Comparison of ENCODE assay signal across 1 cellular context in genomic region chr7:100478966-100479660, GRCh38.
A peak's percentile ranks its signal among the peaks of the same experiment; 100 is the strongest.
TF ChIP-seq lines count a peak whose summit lies in the region.

TSS of gene TSC22D4 (minus strand) at chr7:100479214. CDS start at chr7:100478038, 1,176 bp downstream.

TF ChIP-seq in HepG2, 621 proteins besides CTCF, POLR2A, EP300 and RAD21 (continued from another document and continues in another):
- TF ChIP-seq, protein P1, sequence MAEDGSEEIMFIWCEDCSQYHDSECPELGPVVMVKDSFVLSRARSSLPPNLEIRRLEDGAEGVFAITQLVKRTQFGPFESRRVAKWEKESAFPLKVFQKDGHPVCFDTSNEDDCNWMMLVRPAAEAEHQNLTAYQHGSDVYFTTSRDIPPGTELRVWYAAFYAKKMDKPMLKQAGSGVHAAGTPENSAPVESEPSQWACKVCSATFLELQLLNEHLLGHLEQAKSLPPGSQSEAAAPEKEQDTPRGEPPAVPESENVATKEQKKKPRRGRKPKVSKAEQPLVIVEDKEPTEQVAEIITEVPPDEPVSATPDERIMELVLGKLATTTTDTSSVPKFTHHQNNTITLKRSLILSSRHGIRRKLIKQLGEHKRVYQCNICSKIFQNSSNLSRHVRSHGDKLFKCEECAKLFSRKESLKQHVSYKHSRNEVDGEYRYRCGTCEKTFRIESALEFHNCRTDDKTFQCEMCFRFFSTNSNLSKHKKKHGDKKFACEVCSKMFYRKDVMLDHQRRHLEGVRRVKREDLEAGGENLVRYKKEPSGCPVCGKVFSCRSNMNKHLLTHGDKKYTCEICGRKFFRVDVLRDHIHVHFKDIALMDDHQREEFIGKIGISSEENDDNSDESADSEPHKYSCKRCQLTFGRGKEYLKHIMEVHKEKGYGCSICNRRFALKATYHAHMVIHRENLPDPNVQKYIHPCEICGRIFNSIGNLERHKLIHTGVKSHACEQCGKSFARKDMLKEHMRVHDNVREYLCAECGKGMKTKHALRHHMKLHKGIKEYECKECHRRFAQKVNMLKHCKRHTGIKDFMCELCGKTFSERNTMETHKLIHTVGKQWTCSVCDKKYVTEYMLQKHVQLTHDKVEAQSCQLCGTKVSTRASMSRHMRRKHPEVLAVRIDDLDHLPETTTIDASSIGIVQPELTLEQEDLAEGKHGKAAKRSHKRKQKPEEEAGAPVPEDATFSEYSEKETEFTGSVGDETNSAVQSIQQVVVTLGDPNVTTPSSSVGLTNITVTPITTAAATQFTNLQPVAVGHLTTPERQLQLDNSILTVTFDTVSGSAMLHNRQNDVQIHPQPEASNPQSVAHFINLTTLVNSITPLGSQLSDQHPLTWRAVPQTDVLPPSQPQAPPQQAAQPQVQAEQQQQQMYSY (CRISPR knock-in tag; IDR thresholded peaks at IDR 0.05) = no peak
- TF ChIP-seq MIER2 (CRISPR knock-in tag; IDR thresholded peaks at IDR 0.05) = no peak
- no peak for TF ChIP-seq ZNF576 (CRISPR knock-in tag; IDR thresholded peaks at IDR 0.05)
- TF ChIP-seq E2F5 (CRISPR knock-in tag; conservative IDR thresholded peaks at IDR 0.05) = no peak
- TF ChIP-seq WIZ (CRISPR knock-in tag; IDR thresholded peaks at IDR 0.05) = no peak
- TF ChIP-seq ZNF431 (CRISPR knock-in tag; IDR thresholded peaks at IDR 0.05; ENCODE audit: borderline replicate concordance, low read depth) = no peak
- no peak for TF ChIP-seq ZFP36L1 (CRISPR knock-in tag; IDR thresholded peaks at IDR 0.05)
- TF ChIP-seq U2AF1 (optimal IDR thresholded peaks at IDR 0.05; ENCODE audit: low read depth, low read length) = no peak
- TF ChIP-seq, protein P2, sequence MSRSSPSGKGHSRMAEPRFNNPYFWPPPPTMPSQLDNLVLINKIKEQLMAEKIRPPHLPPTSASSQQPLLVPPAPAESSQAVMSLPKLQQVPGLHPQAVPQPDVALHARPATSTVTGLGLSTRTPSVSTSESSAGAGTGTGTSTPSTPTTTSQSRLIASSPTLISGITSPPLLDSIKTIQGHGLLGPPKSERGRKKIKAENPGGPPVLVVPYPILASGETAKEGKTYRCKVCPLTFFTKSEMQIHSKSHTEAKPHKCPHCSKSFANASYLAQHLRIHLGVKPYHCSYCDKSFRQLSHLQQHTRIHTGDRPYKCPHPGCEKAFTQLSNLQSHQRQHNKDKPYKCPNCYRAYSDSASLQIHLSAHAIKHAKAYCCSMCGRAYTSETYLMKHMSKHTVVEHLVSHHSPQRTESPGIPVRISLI (CRISPR knock-in tag; IDR thresholded peaks at IDR 0.05; ENCODE audit: borderline replicate concordance) = no peak
- no peak for TF ChIP-seq SNAPC5 (CRISPR knock-in tag; IDR thresholded peaks at IDR 0.05; ENCODE audit: borderline replicate concordance)
- TF ChIP-seq, protein P3, sequence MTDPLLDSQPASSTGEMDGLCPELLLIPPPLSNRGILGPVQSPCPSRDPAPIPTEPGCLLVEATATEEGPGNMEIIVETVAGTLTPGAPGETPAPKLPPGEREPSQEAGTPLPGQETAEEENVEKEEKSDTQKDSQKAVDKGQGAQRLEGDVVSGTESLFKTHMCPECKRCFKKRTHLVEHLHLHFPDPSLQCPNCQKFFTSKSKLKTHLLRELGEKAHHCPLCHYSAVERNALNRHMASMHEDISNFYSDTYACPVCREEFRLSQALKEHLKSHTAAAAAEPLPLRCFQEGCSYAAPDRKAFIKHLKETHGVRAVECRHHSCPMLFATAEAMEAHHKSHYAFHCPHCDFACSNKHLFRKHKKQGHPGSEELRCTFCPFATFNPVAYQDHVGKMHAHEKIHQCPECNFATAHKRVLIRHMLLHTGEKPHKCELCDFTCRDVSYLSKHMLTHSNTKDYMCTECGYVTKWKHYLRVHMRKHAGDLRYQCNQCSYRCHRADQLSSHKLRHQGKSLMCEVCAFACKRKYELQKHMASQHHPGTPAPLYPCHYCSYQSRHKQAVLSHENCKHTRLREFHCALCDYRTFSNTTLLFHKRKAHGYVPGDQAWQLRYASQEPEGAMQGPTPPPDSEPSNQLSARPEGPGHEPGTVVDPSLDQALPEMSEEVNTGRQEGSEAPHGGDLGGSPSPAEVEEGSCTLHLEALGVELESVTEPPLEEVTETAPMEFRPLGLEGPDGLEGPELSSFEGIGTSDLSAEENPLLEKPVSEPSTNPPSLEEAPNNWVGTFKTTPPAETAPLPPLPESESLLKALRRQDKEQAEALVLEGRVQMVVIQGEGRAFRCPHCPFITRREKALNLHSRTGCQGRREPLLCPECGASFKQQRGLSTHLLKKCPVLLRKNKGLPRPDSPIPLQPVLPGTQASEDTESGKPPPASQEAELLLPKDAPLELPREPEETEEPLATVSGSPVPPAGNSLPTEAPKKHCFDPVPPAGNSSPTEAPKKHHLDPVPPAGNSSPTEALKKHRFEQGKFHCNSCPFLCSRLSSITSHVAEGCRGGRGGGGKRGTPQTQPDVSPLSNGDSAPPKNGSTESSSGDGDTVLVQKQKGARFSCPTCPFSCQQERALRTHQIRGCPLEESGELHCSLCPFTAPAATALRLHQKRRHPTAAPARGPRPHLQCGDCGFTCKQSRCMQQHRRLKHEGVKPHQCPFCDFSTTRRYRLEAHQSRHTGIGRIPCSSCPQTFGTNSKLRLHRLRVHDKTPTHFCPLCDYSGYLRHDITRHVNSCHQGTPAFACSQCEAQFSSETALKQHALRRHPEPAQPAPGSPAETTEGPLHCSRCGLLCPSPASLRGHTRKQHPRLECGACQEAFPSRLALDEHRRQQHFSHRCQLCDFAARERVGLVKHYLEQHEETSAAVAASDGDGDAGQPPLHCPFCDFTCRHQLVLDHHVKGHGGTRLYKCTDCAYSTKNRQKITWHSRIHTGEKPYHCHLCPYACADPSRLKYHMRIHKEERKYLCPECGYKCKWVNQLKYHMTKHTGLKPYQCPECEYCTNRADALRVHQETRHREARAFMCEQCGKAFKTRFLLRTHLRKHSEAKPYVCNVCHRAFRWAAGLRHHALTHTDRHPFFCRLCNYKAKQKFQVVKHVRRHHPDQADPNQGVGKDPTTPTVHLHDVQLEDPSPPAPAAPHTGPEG (CRISPR knock-in tag; IDR thresholded peaks at IDR 0.05) = no peak
- TF ChIP-seq KLF6 (CRISPR knock-in tag; IDR thresholded peaks at IDR 0.05) = no peak
- no peak for TF ChIP-seq IKZF4 (CRISPR knock-in tag; IDR thresholded peaks at IDR 0.05; ENCODE audit: borderline replicate concordance, low read depth, not compliant biosample characterization)
- TF ChIP-seq ZNF552 (CRISPR knock-in tag; IDR thresholded peaks at IDR 0.05; ENCODE audit: borderline replicate concordance) = no peak
- TF ChIP-seq U2AF2 (IDR thresholded peaks at IDR 0.05; ENCODE audit: low read depth, low read length) = no peak
- no peak for TF ChIP-seq ZNF20 (CRISPR knock-in tag; IDR thresholded peaks at IDR 0.05)
- no peak for TF ChIP-seq RNF2 (conservative IDR thresholded peaks at IDR 0.05; ENCODE audit: low read depth)
- 0 out of 2 replicates have a peak, but pooled peaks have one; percentile 47 for TF ChIP-seq KIAA2018 (CRISPR knock-in tag; IDR thresholded peaks at IDR 0.05; ENCODE audit: borderline replicate concordance)
- no peak for TF ChIP-seq CENPBD1 (CRISPR knock-in tag; IDR thresholded peaks at IDR 0.05; ENCODE audit: borderline replicate concordance, low read depth)
- no peak for TF ChIP-seq XBP1 (CRISPR knock-in tag; IDR thresholded peaks at IDR 0.05)
- TF ChIP-seq DNMT1 (CRISPR knock-in tag; IDR thresholded peaks at IDR 0.05) = no peak
- TF ChIP-seq USF2 (IDR thresholded peaks at IDR 0.05; ENCODE audit: low read depth, low read length) = no peak
- peak; percentile 40; the same call in 1 of the 2 replicates for TF ChIP-seq USF2 (CRISPR knock-in tag; IDR thresholded peaks at IDR 0.05; ENCODE audit: borderline replicate concordance)
- no peak for TF ChIP-seq ZNF10 (CRISPR knock-in tag; IDR thresholded peaks at IDR 0.05; ENCODE audit: borderline replicate concordance, low read depth)
- no peak for TF ChIP-seq SMYD3 (CRISPR knock-in tag; IDR thresholded peaks at IDR 0.05)
- no peak for TF ChIP-seq ZNF780A (CRISPR knock-in tag; IDR thresholded peaks at IDR 0.05)
- 0 out of 2 replicates have a peak, but pooled peaks have one; percentile 24 for TF ChIP-seq ZNF430 (CRISPR knock-in tag; IDR thresholded peaks at IDR 0.05)
- no peak for TF ChIP-seq PAWR (CRISPR knock-in tag; IDR thresholded peaks at IDR 0.05; ENCODE audit: borderline replicate concordance)
- TF ChIP-seq ZNF382 (CRISPR knock-in tag; IDR thresholded peaks at IDR 0.05; ENCODE audit: borderline replicate concordance) = no peak
- no peak for TF ChIP-seq NCOR1 (IDR thresholded peaks at IDR 0.05; ENCODE audit: borderline replicate concordance, low read length)
- no peak for TF ChIP-seq ZNF143 (CRISPR knock-in tag; IDR thresholded peaks at IDR 0.05)
- TF ChIP-seq, protein P4, sequence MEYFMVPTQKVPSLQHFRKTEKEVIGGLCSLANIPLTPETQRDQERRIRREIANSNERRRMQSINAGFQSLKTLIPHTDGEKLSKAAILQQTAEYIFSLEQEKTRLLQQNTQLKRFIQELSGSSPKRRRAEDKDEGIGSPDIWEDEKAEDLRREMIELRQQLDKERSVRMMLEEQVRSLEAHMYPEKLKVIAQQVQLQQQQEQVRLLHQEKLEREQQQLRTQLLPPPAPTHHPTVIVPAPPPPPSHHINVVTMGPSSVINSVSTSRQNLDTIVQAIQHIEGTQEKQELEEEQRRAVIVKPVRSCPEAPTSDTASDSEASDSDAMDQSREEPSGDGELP (IDR thresholded peaks at IDR 0.05; ENCODE audit: borderline replicate concordance, low read depth) = peak; percentile 37; the same call in 1 of the 2 replicates
- TF ChIP-seq ZNF556 (CRISPR knock-in tag; IDR thresholded peaks at IDR 0.05; ENCODE audit: borderline replicate concordance) = peak; percentile 47; the same call in 1 of the 2 replicates
